ENCODE assay signal across 33 cellular contexts in the genomic region with DNA sequence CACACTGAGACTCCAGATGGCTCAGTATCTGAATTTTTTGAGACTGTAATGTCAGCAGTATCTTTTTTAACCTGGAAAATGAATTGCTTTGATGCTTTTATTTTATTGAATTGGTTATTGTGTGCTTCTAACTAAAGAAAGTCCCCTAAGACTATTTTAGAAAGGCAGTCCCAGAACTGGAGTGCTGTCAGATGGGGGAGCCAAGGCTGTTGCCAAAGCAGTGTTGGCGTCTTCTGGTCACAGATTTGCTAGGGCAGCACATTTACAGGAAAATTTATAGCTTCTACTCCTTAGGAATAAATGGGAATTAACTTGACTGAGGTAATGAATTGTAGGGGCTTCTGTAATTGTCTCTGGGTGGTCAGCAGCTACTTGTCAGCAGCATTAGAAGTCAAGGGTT.
DNase-seq lines count a peak whose midpoint lies in the region; ATAC-seq and TF ChIP-seq lines count a peak whose summit lies in the region.
"Had no signal": no experiment of that assay in that cellular context is flagged by ENCODE, and none has a peak within 500 bp of the region (broad histone marks: within the 10 kb centered on the region; RNA-seq: fewer than 3 reads in every experiment).

No MANE protein-coding gene starts in this region.

- peak; percentile 2 for DNase-seq in NCI-H82 (lab: John Stamatoyannopoulos, UW)
- DNase-seq in NCI-H82 treated with DMSO at 0.1 percent for 48 hours (lab: John Stamatoyannopoulos, UW; ENCODE audit: unreplicated experiment) = no peak
- DNase-seq in Right ventricle myocardium superior = no peak
- no peak for DNase-seq in left cardiac atrium
- peak; percentile 26 for DNase-seq in left ventricle myocardium superior
- no peak for DNase-seq in right cardiac atrium
- DNase-seq in Karpas-422 = no peak
- DNase-seq in colonic mucosa = no peak
- DNase-seq: 8988T; ACHN; AML-193; BE2C; C1 segment of cervical spinal cord; Caco-2; Calu3; CD4-positive, alpha-beta memory T cell; CD4-positive, alpha-beta T cell; CD4-positive, CD25-positive, alpha-beta regulatory T cell; CD8-positive, alpha-beta memory T cell; CD8-positive, alpha-beta T cell; COR-L47; DMS 273 treated with DMSO at 0.1 percent for 48 hours; DMS153; DMS53; DMS79; DMS79 treated with DMSO at 0.1 percent for 48 hours; DND-41; EL had no signal

- no peak for TF ChIP-seq CTCF in colonic mucosa (IDR thresholded peaks at IDR 0.05)

- no peaks in the 10 kb centered on the region for H3K79me2 ChIP-seq in Karpas-422 (ENCODE audit: low read length)

- ATAC-seq in Right ventricle myocardium superior (ENCODE audit: poor library complexity) (peak; percentile 45), left cardiac atrium (no peak), left ventricle myocardium superior (peak; percentile 67), right cardiac atrium (no peak)
- ATAC-seq: A549; CD8-positive, alpha-beta T cell had no signal

- intact Hi-C loops in Right ventricle myocardium superior (cut with DNase I) = loop anchor here (10.0 kb wide), 1 partner anchor 355 kb away; a partner anchor contains a TSS
- intact Hi-C loops in left cardiac atrium (cut with DNase I) = loop anchor here in 1 of 2 donors (10.0 kb wide), 1 partner anchor 545 kb away; no protein-coding TSS in a partner anchor
- intact Hi-C loops in left ventricle myocardium superior (cut with micrococcal nuclease) = no loop called here
- intact Hi-C loops in right cardiac atrium (cut with DNase I) = loop anchor here in 1 of 4 donors (10.0 kb wide), 1 partner anchor 155 kb away; a partner anchor contains a TSS
- intact Hi-C loops in colonic mucosa (cut with DNase I) = loop anchor here (10.0 kb wide), 1 partner anchor 405 kb away; no protein-coding TSS in a partner anchor

- 0 out of 2 replicates have a peak overlapping the region, but pooled peaks have one; percentile 6 for H2AFZ ChIP-seq in Karpas-422 (ENCODE audit: low read length)

- H3K27ac ChIP-seq in right cardiac atrium (ENCODE audit: low read length) (no peak overlapping the region), Karpas-422 (ENCODE audit: low read length) (peak overlapping the region; percentile 89), colonic mucosa (no peak overlapping the region)
- H3K27ac ChIP-seq: 22Rv1; A549; BLaER1; BLaER1 treated with 17β-estradiol and CSF1 and Interleukin-3, amounts not matched to agents 10 nM and 100 nM; C4-2B had no signal

- H3K4me2 ChIP-seq in Karpas-422 (ENCODE audit: low read depth, low read length, poor library complexity, severe bottlenecking) = no peak overlapping the region
- H3K4me2 ChIP-seq: A549; BLaER1; BLaER1 treated with 17β-estradiol and CSF1 and Interleukin-3, amounts not matched to agents 10 nM and 100 nM had no signal

- H3K9me3 ChIP-seq in right cardiac atrium (ENCODE audit: control insufficient read depth, low read length) (no peaks in the 10 kb centered on the region), Karpas-422 (ENCODE audit: low read length) (no peaks in the 10 kb centered on the region), colonic mucosa (no peaks in the 10 kb centered on the region)
- H3K9me3 ChIP-seq: A549; BE2C; BLaER1; BLaER1 treated with 17β-estradiol and CSF1 and Interleukin-3, amounts not matched to agents 10 nM and 100 nM; Caco-2 had no signal

- 60% methylated on average over 1 of the region's 1 CpG for WGBS in right cardiac atrium

- H3K9ac ChIP-seq in Karpas-422 (ENCODE audit: low read length) (no peak overlapping the region), colonic mucosa (ENCODE audit: low read depth in 2 of 2, low read length in 2 of 2) (no peak overlapping the region)
- H3K9ac ChIP-seq: BLaER1; BLaER1 treated with 17β-estradiol and CSF1 and Interleukin-3, amounts not matched to agents 10 nM and 100 nM had no signal

- H3K9me2 ChIP-seq in Karpas-422 (replicated peaks; ENCODE audit: insufficient read depth, low read length) = no peaks in the 10 kb centered on the region

- no peak overlapping the region for H3K4me3 ChIP-seq in right cardiac atrium (ENCODE audit: low read length)
- no peak overlapping the region for H3K4me3 ChIP-seq in Karpas-422 (ENCODE audit: low read length)
- H3K4me3 ChIP-seq in colonic mucosa = no peak overlapping the region
- H3K4me3 ChIP-seq: A549; BLaER1; BLaER1 treated with 17β-estradiol and CSF1 and Interleukin-3, amounts not matched to agents 10 nM and 100 nM had no signal

- H3K4me1 ChIP-seq in right cardiac atrium (ENCODE audit: control insufficient read depth, insufficient read depth, low read length) (no peaks in the 10 kb centered on the region), Karpas-422 (ENCODE audit: low read length) (peaks cover 52% of the 10 kb centered on the region), colonic mucosa (no peaks in the 10 kb centered on the region)
- H3K4me1 ChIP-seq: A549, BE2C, BLaER1, Caco-2 had no signal

- H3K36me3 ChIP-seq in Karpas-422 (ENCODE audit: insufficient read depth, low read length) (no peaks in the 10 kb centered on the region), colonic mucosa (no peaks in the 10 kb centered on the region)
- H3K36me3 ChIP-seq: BE2C; BLaER1; BLaER1 treated with 17β-estradiol and CSF1 and Interleukin-3, amounts not matched to agents 10 nM and 100 nM had no signal

- H3K27me3 ChIP-seq in right cardiac atrium (ENCODE audit: control insufficient read depth, insufficient read depth) (no peaks in the 10 kb centered on the region), Karpas-422 (ENCODE audit: low read length) (no peaks in the 10 kb centered on the region), colonic mucosa (no peaks in the 10 kb centered on the region)
- H3K27me3 ChIP-seq: BE2C; BLaER1; BLaER1 treated with 17β-estradiol and CSF1 and Interleukin-3, amounts not matched to agents 10 nM and 100 nM had no signal

- no peaks in the 10 kb centered on the region for H4K20me1 ChIP-seq in Karpas-422 (ENCODE audit: insufficient read depth, low read depth, low read length)
- H4K20me1 ChIP-seq: BLaER1; BLaER1 treated with 17β-estradiol and CSF1 and Interleukin-3, amounts not matched to agents 10 nM and 100 nM had no signal

Comparison
In these comparisons a context has a peak if more than half of its experiments do, and no peak if none do; other contexts are left out.
1. DNase-seq: peak in NCI-H82 (single experiment) and left ventricle myocardium superior (single experiment); none in NCI-H82 treated with DMSO at 0.1 percent for 48 hours (single experiment), Right ventricle myocardium superior (single experiment), left cardiac atrium (single experiment), right cardiac atrium (0 of 3), Karpas-422 (single experiment) and colonic mucosa (single experiment).
2. ATAC-seq: peak in Right ventricle myocardium superior (single experiment) and left ventricle myocardium superior (single experiment); none in left cardiac atrium (0 of 2) and right cardiac atrium (0 of 2).